Comparison of ENCODE assay signal across 22 cellular contexts in the genomic region with DNA sequence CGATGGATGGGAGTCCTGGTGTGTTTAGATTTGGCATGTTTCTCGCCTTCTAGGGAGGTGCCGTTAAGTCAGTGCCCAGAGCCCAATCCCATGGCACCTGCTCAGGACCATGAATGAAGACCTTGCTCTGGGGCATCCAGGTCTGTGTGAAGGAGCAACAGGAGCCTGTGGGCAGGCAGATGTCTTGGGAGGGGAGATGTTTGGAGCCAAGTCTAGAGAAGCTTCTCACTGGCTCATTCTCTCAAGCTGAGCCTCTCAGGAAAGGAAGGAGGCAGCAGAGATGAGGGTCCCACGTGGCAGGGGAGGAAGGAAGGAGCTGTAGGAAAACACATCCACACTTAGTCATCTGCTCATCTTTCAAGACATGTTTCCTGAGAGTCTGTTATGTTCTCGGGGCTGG. TPM values are rescaled to one million over a fixed set of nuclear protein-coding genes. Genes with fewer than 3 reads are reported as not detected.
DNase-seq lines count a peak whose midpoint lies in the region; ATAC-seq and TF ChIP-seq lines count a peak whose summit lies in the region.
"Had no signal": no experiment of that assay in that cellular context is flagged by ENCODE, and none has a peak within 500 bp of the region (broad histone marks: within the 10 kb centered on the region; RNA-seq: fewer than 3 reads in every experiment).

No MANE protein-coding gene starts in this region.

- H3K79me2 ChIP-seq in hepatocyte (no peaks in the 10 kb centered on the region), OCI-LY7 (ENCODE audit: insufficient read depth, low read depth, low read length) (no peaks in the 10 kb centered on the region)

- H3K4me1 ChIP-seq in CD4-positive, CD25-positive, alpha-beta regulatory T cell (ENCODE audit: control insufficient read depth, insufficient read depth, low read length, poor library complexity, severe bottlenecking) = peaks cover 56% of the 10 kb centered on the region
- H3K4me1 ChIP-seq in naive thymus-derived CD4-positive, alpha-beta T cell (ENCODE audit: control insufficient read depth in 2 of 2, insufficient read depth in 2 of 2, low read length in 2 of 2) = peaks cover 14 to 36% of the 10 kb centered on the region in 2 donors
- no peaks in the 10 kb centered on the region for H3K4me1 ChIP-seq in hepatocyte (ENCODE audit: insufficient read depth)
- no peaks in the 10 kb centered on the region for H3K4me1 ChIP-seq in OCI-LY7 (ENCODE audit: insufficient read depth, low read length, poor library complexity, severe bottlenecking)
- H3K4me1 ChIP-seq: HAP-1 had no signal

- no TSS peak for BruUV-seq in OCI-LY7 (replicated peaks; lab: Mats Ljungman, UMichigan)

- no peaks in the 10 kb centered on the region for H3K27me3 Mint-ChIP-seq in CD4-positive, CD25-positive, alpha-beta regulatory T cell
- no peaks in the 10 kb centered on the region for H3K27me3 Mint-ChIP-seq in activated naive CD8-positive, alpha-beta T cell treated with anti-CD3 and anti-CD28 coated beads for 36 hours
- H3K27me3 Mint-ChIP-seq in naive thymus-derived CD4-positive, alpha-beta T cell = no peaks in the 10 kb centered on the region
- H3K27me3 Mint-ChIP-seq in progenitor cell of endocrine pancreas = peaks cover 18% of the 10 kb centered on the region

- TF ChIP-seq CTCF in hepatocyte (IDR thresholded peaks at IDR 0.05; ENCODE audit: poor library complexity) = no peak
- TF ChIP-seq CTCF in progenitor cell of endocrine pancreas (IDR thresholded peaks at IDR 0.05; ENCODE audit: unreplicated experiment) = no peak
- no peak for TF ChIP-seq CTCF in OCI-LY7 (conservative IDR thresholded peaks at IDR 0.05; ENCODE audit: low read length)

- POLR2A ChIA-PET in naive thymus-derived CD4-positive, alpha-beta T cell (lab: Charles Lee) = no interaction called here
- POLR2A ChIA-PET in OCI-LY7 (lab: Charles Lee) = no interaction called here

- H3K9me3 ChIP-seq in CD4-positive, CD25-positive, alpha-beta regulatory T cell (ENCODE audit: control insufficient read depth in 2 of 2, low read length in 2 of 2) = no peaks in the 10 kb centered on the region
- no peaks in the 10 kb centered on the region for H3K9me3 ChIP-seq in naive thymus-derived CD4-positive, alpha-beta T cell (ENCODE audit: control insufficient read depth in 2 of 3, low read length in 3 of 3)
- H3K9me3 ChIP-seq in hepatocyte (ENCODE audit: low read depth) = no peaks in the 10 kb centered on the region
- H3K9me3 ChIP-seq in OCI-LY7 (ENCODE audit: low read length) = no peaks in the 10 kb centered on the region
- H3K9me3 ChIP-seq: HAP-1 had no signal

- H3K27ac ChIP-seq in CD4-positive, CD25-positive, alpha-beta regulatory T cell (ENCODE audit: insufficient read depth, low read length, poor library complexity, severe bottlenecking) = peak overlapping the region; percentile 11
- no peak overlapping the region for H3K27ac ChIP-seq in naive thymus-derived CD4-positive, alpha-beta T cell (ENCODE audit: low read depth, low read length)
- H3K27ac ChIP-seq in hepatocyte (no peak overlapping the region), OCI-LY7 (ENCODE audit: low read depth, low read length, poor library complexity, severe bottlenecking) (no peak overlapping the region)

- H3K4me2 ChIP-seq in hepatocyte (no peak overlapping the region), OCI-LY7 (ENCODE audit: low read length) (no peak overlapping the region)

- no peak overlapping the region for H2AFZ ChIP-seq in hepatocyte
- no peak overlapping the region for H2AFZ ChIP-seq in OCI-LY7 (ENCODE audit: low read length)

- H3K9me2 ChIP-seq in hepatocyte (replicated peaks; ENCODE audit: insufficient read depth) = no peaks in the 10 kb centered on the region
- no peaks in the 10 kb centered on the region for H3K9me2 ChIP-seq in OCI-LY7 (ENCODE audit: insufficient read depth, low read length)

- H4K20me1 ChIP-seq in hepatocyte (ENCODE audit: insufficient read depth, poor library complexity, severe bottlenecking) (no peaks in the 10 kb centered on the region), OCI-LY7 (ENCODE audit: insufficient read depth, low read length) (no peaks in the 10 kb centered on the region)

- DNase-seq in CD4-positive, CD25-positive, alpha-beta regulatory T cell = no peak
- DNase-seq in HT1080 (ENCODE audit: low read depth) (peak; percentile 37), hepatocyte (ENCODE audit: low spot score) (no peak), progenitor cell of endocrine pancreas (ENCODE audit: low spot score, unreplicated experiment) (no peak), OCI-LY7 (ENCODE audit: low spot score) (no peak)
- no peak for DNase-seq in activated naive CD8-positive, alpha-beta T cell treated with anti-CD3 and anti-CD28 coated beads for 36 hours
- no peak for DNase-seq in naive thymus-derived CD4-positive, alpha-beta T cell
- DNase-seq in effector CD8-positive, alpha-beta T cell (lab: John Stamatoyannopoulos, UW) = no peak
- DNase-seq: ACHN; Calu3; DMS79; IMR-90; Kasumi-1; NCI-H1417 treated with DMSO at 0.1 percent for 48 hours; NCI-H2081; NCI-H524; NK-92 treated with Interleukin-12 subunit alpha and Interleukin-12 subunit beta, amount 100 ng/mL, for 24 hours had no signal

- H3K4me3 Mint-ChIP-seq in CD4-positive, CD25-positive, alpha-beta regulatory T cell = peak overlapping the region in 2 of 4 donors; percentile 14 to 57
- H3K4me3 Mint-ChIP-seq in activated naive CD8-positive, alpha-beta T cell treated with anti-CD3 and anti-CD28 coated beads for 36 hours = no peak overlapping the region
- H3K4me3 Mint-ChIP-seq in naive thymus-derived CD4-positive, alpha-beta T cell = no peak overlapping the region
- no peak overlapping the region for H3K4me3 Mint-ChIP-seq in progenitor cell of endocrine pancreas (ENCODE audit: low read depth)
- H3K4me3 Mint-ChIP-seq: B cell had no signal

- H3K9me3 Mint-ChIP-seq in CD4-positive, CD25-positive, alpha-beta regulatory T cell = peaks cover 0 to 2% (median 0%) of the 10 kb centered on the region in 7 donors
- H3K9me3 Mint-ChIP-seq in activated naive CD8-positive, alpha-beta T cell treated with anti-CD3 and anti-CD28 coated beads for 36 hours = peaks cover under 1% of the 10 kb centered on the region
- no peaks in the 10 kb centered on the region for H3K9me3 Mint-ChIP-seq in naive thymus-derived CD4-positive, alpha-beta T cell
- no peaks in the 10 kb centered on the region for H3K9me3 Mint-ChIP-seq in progenitor cell of endocrine pancreas (ENCODE audit: low read depth)

- peaks cover 51% of the 10 kb centered on the region for H3K36me3 Mint-ChIP-seq in CD4-positive, CD25-positive, alpha-beta regulatory T cell
- peaks cover 75% of the 10 kb centered on the region for H3K36me3 Mint-ChIP-seq in activated naive CD8-positive, alpha-beta T cell treated with anti-CD3 and anti-CD28 coated beads for 36 hours
- H3K36me3 Mint-ChIP-seq in naive thymus-derived CD4-positive, alpha-beta T cell = peaks cover 27 to 57% (median 35%) of the 10 kb centered on the region in 5 donors
- no peaks in the 10 kb centered on the region for H3K36me3 Mint-ChIP-seq in progenitor cell of endocrine pancreas (ENCODE audit: insufficient read depth)

- no peak overlapping the region for H3K4me3 ChIP-seq in CD4-positive, CD25-positive, alpha-beta regulatory T cell (ENCODE audit: low read depth, low read length)
- H3K4me3 ChIP-seq in naive thymus-derived CD4-positive, alpha-beta T cell (ENCODE audit: low read length) = no peak overlapping the region
- H3K4me3 ChIP-seq in hepatocyte (no peak overlapping the region), OCI-LY7 (ENCODE audit: low read depth, low read length, poor library complexity, severe bottlenecking) (no peak overlapping the region)
- H3K4me3 ChIP-seq: GM12878, HAP-1 had no signal

- no peak for ATAC-seq in CD4-positive, CD25-positive, alpha-beta regulatory T cell (ENCODE audit: low read depth in 2 of 2)
- no peak for ATAC-seq in naive thymus-derived CD4-positive, alpha-beta T cell
- ATAC-seq: GM12878 had no signal

- H3K27me3 ChIP-seq in CD4-positive, CD25-positive, alpha-beta regulatory T cell (ENCODE audit: control insufficient read depth, insufficient read depth, low read length) = no peaks in the 10 kb centered on the region
- H3K27me3 ChIP-seq in naive thymus-derived CD4-positive, alpha-beta T cell (ENCODE audit: control insufficient read depth in 2 of 2, insufficient read depth in 2 of 2, low read length in 2 of 2) = no peaks in the 10 kb centered on the region
- no peaks in the 10 kb centered on the region for H3K27me3 ChIP-seq in hepatocyte

- peaks cover 57 to 90% (median 72%) of the 10 kb centered on the region in 4 donors for H3K4me1 Mint-ChIP-seq in CD4-positive, CD25-positive, alpha-beta regulatory T cell
- H3K4me1 Mint-ChIP-seq in activated naive CD8-positive, alpha-beta T cell treated with anti-CD3 and anti-CD28 coated beads for 36 hours = peaks cover 84% of the 10 kb centered on the region
- H3K4me1 Mint-ChIP-seq in naive thymus-derived CD4-positive, alpha-beta T cell = peaks cover 40 to 84% (median 74%) of the 10 kb centered on the region in 7 donors
- H3K4me1 Mint-ChIP-seq in progenitor cell of endocrine pancreas (ENCODE audit: low read depth) = no peaks in the 10 kb centered on the region

- 80% methylated on average over 5 of the region's 5 CpGs for WGBS in hepatocyte (ENCODE audit: low lambda C conversion rate, missing lambda C conversion rate)

- CTCF ChIA-PET in naive thymus-derived CD4-positive, alpha-beta T cell (lab: Charles Lee) = interaction anchor here (1.8 kb wide), 1 partner anchor 55 kb away, joined by 5 read pairs; no protein-coding TSS in a partner anchor
- CTCF ChIA-PET in OCI-LY7 (lab: Charles Lee; ENCODE audit: unreplicated experiment) = no interaction called here

- intact Hi-C loops in naive thymus-derived CD4-positive, alpha-beta T cell (cut with micrococcal nuclease) = no loop called here
- intact Hi-C loops in OCI-LY7 (cut with micrococcal nuclease; ENCODE audit: unreplicated experiment) = no loop called here

- H3K36me3 ChIP-seq in CD4-positive, CD25-positive, alpha-beta regulatory T cell (ENCODE audit: control insufficient read depth, insufficient read depth, low read length) = peaks cover 39% of the 10 kb centered on the region
- peaks cover 0 to 35% (median 16%) of the 10 kb centered on the region in 3 experiments for H3K36me3 ChIP-seq in naive thymus-derived CD4-positive, alpha-beta T cell (ENCODE audit: control insufficient read depth in 2 of 3, insufficient read depth in 3 of 3, low read length in 3 of 3)
- H3K36me3 ChIP-seq in hepatocyte (replicated peaks; ENCODE audit: insufficient read depth, low read depth) (no peaks in the 10 kb centered on the region), OCI-LY7 (ENCODE audit: insufficient read depth, low read length) (no peaks in the 10 kb centered on the region)
- H3K36me3 ChIP-seq: HAP-1 had no signal

- peak overlapping the region; percentile 40 to 88 (median 79) for H3K27ac Mint-ChIP-seq in CD4-positive, CD25-positive, alpha-beta regulatory T cell
- H3K27ac Mint-ChIP-seq in activated naive CD8-positive, alpha-beta T cell treated with anti-CD3 and anti-CD28 coated beads for 36 hours = peak overlapping the region; percentile 80
- peak overlapping the region in 7 of 9 donors; percentile 40 to 94 (median 73) for H3K27ac Mint-ChIP-seq in naive thymus-derived CD4-positive, alpha-beta T cell
- no peak overlapping the region for H3K27ac Mint-ChIP-seq in progenitor cell of endocrine pancreas
- H3K27ac Mint-ChIP-seq: B cell had no signal

RNA-seq across cellular contexts. Expression of gene SIRPB1, which starts 9.5 kb away (rescaled TPM):
- total RNA-seq in CD4-positive, CD25-positive, alpha-beta regulatory T cell = 2.4 TPM
- polyA plus RNA-seq in CD4-positive, CD25-positive, alpha-beta regulatory T cell = 10 to 100 TPM in 1 of 4 donors, 1 to 10 TPM in 1, under 1 TPM in 2; 0.73 to 12.8 (median 3.5) TPM
- 0.16 and 1.0 TPM in 2 replicates for total RNA-seq in HT1080 (2014; rRNA removed; shearing (Covaris generic))
- 4.9 TPM in 2 replicates for polyA plus RNA-seq in HT1080 (2015; cell fraction: cytosol; rRNA removed)
- polyA plus RNA-seq in HT1080 (2015; cell fraction: nucleus; rRNA removed) = 7.4 and 12.7 TPM in 2 replicates
- 1 to 10 TPM; 4.3 to 4.5 TPM for total RNA-seq in activated naive CD8-positive, alpha-beta T cell treated with anti-CD3 and anti-CD28 coated beads for 36 hours
- 10 to 100 TPM in 3 of 5 experiments, 1 to 10 TPM in 2; 4.6 to 28.2 (median 11.9) TPM for total RNA-seq in naive thymus-derived CD4-positive, alpha-beta T cell
- polyA plus RNA-seq in naive thymus-derived CD4-positive, alpha-beta T cell = 1 to 10 TPM; 2.2 to 7.9 TPM
- total RNA-seq in hepatocyte (0.12 and 0.97 TPM in 2 replicates), progenitor cell of endocrine pancreas (0.96 and 1.6 TPM in 2 replicates), OCI-LY7 (2022) (not detected in 2 replicates)
- 0.33 and 0.57 TPM in 2 replicates for polyA plus RNA-seq in hepatocyte
- total RNA-seq in OCI-LY7 (2014; rRNA removed; shearing (Covaris generic)) = not detected in 2 replicates

RNA-seq across cellular contexts. Expression of gene SIRPG, which starts 28.3 kb away (rescaled TPM):
- total RNA-seq in CD4-positive, CD25-positive, alpha-beta regulatory T cell = 49.6 TPM
- 100 to 1,000 TPM; 184 to 240 (median 197) TPM for polyA plus RNA-seq in CD4-positive, CD25-positive, alpha-beta regulatory T cell
- 0.03 TPM in 1 of 2 replicates, not detected in the other for total RNA-seq in HT1080 (2014; rRNA removed; shearing (Covaris generic))
- 0.33 and 0.59 TPM in 2 replicates for polyA plus RNA-seq in HT1080 (2015; cell fraction: cytosol; rRNA removed)
- 0.25 and 1.3 TPM in 2 replicates for polyA plus RNA-seq in HT1080 (2015; cell fraction: nucleus; rRNA removed)
- total RNA-seq in activated naive CD8-positive, alpha-beta T cell treated with anti-CD3 and anti-CD28 coated beads for 36 hours = 10 to 100 TPM; 34.1 to 35.8 TPM
- total RNA-seq in naive thymus-derived CD4-positive, alpha-beta T cell = 10 to 100 TPM; 25.6 to 71.7 (median 50.2) TPM
- 100 to 1,000 TPM; 197 to 198 TPM for polyA plus RNA-seq in naive thymus-derived CD4-positive, alpha-beta T cell
- total RNA-seq in hepatocyte (not detected in 2 replicates), progenitor cell of endocrine pancreas (not detected in 2 replicates), OCI-LY7 (2022) (not detected in 2 replicates)
- not detected in 2 replicates for polyA plus RNA-seq in hepatocyte
- not detected in 2 replicates for total RNA-seq in OCI-LY7 (2014; rRNA removed; shearing (Covaris generic))
- total RNA-seq: B cell, Calu3, G401, IMR-90, SK-MEL-5 had no signal
- polyA plus RNA-seq: IMR-90 had no signal

Comparison
In these comparisons a context has a peak if more than half of its experiments do, and no peak if none do; other contexts are left out.
1. RNA of gene SIRPG, which starts 28.3 kb away (total RNA-seq): 25.6 to 71.7 TPM in naive thymus-derived CD4-positive, alpha-beta T cell, 49.6 TPM in CD4-positive, CD25-positive, alpha-beta regulatory T cell (single experiment) and 34.1 to 35.8 TPM in activated naive CD8-positive, alpha-beta T cell treated with anti-CD3 and anti-CD28 coated beads for 36 hours; 0.03 TPM in HT1080, not detected in hepatocyte, not detected in progenitor cell of endocrine pancreas and not detected in OCI-LY7; every median in the first group is over 10 times any median in the second.